ENCODE assay signal across 8 cellular contexts in genomic region chr17:38451030-38451839, GRCh38. TPM values are rescaled to one million over a fixed set of nuclear protein-coding genes. Genes with fewer than 3 reads are reported as not detected.
DNase-seq lines count a peak whose midpoint lies in the region; ATAC-seq and FAIRE-seq lines count a peak whose summit lies in the region.

No MANE protein-coding gene starts in this region.

- H3K4me3 ChIP-seq in H7 (ENCODE audit: insufficient read depth, low read depth, low read length) = peak overlapping the region; percentile 59
- peak overlapping the region in 2 of 3 donors; percentile 29 to 48 for H3K4me3 ChIP-seq in skeletal muscle tissue (ENCODE audit: low read length in 3 of 3)

- H3K9ac ChIP-seq in skeletal muscle tissue (ENCODE audit: low read depth in 1 of 3, low read length in 3 of 3) = peak overlapping the region in 2 of 3 donors; percentile 23 to 45

- DNase-seq in H7 (peak; percentile 92), astrocyte of the hippocampus (ENCODE audit: low read depth, low spot score) (peak; percentile 91), iPS DF 4.7 (ENCODE audit: extremely low read depth, low spot score) (peak; percentile 76), NCI-H2227 (lab: John Stamatoyannopoulos, UW; ENCODE audit: unreplicated experiment) (no peak), GM19239 (ENCODE audit: insufficient read length, low spot score) (no peak), left colon (no peak)

- no peaks in the 10 kb centered on the region for H3K27me3 ChIP-seq in H7 (ENCODE audit: control insufficient read depth, insufficient read depth, low read length)
- peaks cover 0 to 6% (median 0%) of the 10 kb centered on the region in 3 donors for H3K27me3 ChIP-seq in skeletal muscle tissue (ENCODE audit: control insufficient read depth in 3 of 3, insufficient read depth in 3 of 3, low read length in 3 of 3)

- intact Hi-C loops in left colon (cut with DNase I, micrococcal nuclease) = no loop called here

- no peak for FAIRE-seq in GM19239 (lab: Jason Lieb, UNC)

- peaks cover 39 to 65% (median 63%) of the 10 kb centered on the region in 3 donors for H3K4me1 ChIP-seq in skeletal muscle tissue (ENCODE audit: control insufficient read depth in 3 of 3, insufficient read depth in 3 of 3, low read length in 3 of 3)

- ATAC-seq in left colon = no peak
- no peak for ATAC-seq in GM21515 (IDR thresholded peaks at IDR 0.05; ENCODE audit: unreplicated experiment)

- peak overlapping the region; percentile 69 for H3K27ac ChIP-seq in skeletal muscle tissue (ENCODE audit: low read depth, low read length)

- no peaks in the 10 kb centered on the region; the same call in 1 of the 2 replicates for H3K36me3 ChIP-seq in H7 (replicated peaks; ENCODE audit: control insufficient read depth, insufficient read depth, low read length)
- H3K36me3 ChIP-seq in skeletal muscle tissue (ENCODE audit: control insufficient read depth in 3 of 3, insufficient read depth in 3 of 3, low read length in 3 of 3) = no peaks in the 10 kb centered on the region

- no peaks in the 10 kb centered on the region for H3K9me3 ChIP-seq in skeletal muscle tissue (ENCODE audit: control insufficient read depth in 3 of 3, low read length in 3 of 3)

RNA-seq across cellular contexts. Expression of gene ARHGAP23, which starts 23.0 kb away (rescaled TPM):
- total RNA-seq in H7 (2014; rRNA removed; shearing (Covaris generic)) = 15.4 and 17.2 TPM in 2 replicates
- total RNA-seq in skeletal muscle tissue (25.6 TPM), left colon (10 to 100 TPM in 1 of 2 donors, 1 to 10 TPM in 1; 3.9 to 11.3 TPM)

Comparison
In these comparisons a context has a peak if more than half of its experiments do, and no peak if none do; other contexts are left out.
1. DNase-seq: peak in H7 (single experiment), astrocyte of the hippocampus (single experiment) and iPS DF 4.7 (single experiment); none in NCI-H2227 (single experiment), GM19239 (single experiment) and left colon (0 of 2).